ENCODE assay signal across 8 cellular contexts in the genomic region with DNA sequence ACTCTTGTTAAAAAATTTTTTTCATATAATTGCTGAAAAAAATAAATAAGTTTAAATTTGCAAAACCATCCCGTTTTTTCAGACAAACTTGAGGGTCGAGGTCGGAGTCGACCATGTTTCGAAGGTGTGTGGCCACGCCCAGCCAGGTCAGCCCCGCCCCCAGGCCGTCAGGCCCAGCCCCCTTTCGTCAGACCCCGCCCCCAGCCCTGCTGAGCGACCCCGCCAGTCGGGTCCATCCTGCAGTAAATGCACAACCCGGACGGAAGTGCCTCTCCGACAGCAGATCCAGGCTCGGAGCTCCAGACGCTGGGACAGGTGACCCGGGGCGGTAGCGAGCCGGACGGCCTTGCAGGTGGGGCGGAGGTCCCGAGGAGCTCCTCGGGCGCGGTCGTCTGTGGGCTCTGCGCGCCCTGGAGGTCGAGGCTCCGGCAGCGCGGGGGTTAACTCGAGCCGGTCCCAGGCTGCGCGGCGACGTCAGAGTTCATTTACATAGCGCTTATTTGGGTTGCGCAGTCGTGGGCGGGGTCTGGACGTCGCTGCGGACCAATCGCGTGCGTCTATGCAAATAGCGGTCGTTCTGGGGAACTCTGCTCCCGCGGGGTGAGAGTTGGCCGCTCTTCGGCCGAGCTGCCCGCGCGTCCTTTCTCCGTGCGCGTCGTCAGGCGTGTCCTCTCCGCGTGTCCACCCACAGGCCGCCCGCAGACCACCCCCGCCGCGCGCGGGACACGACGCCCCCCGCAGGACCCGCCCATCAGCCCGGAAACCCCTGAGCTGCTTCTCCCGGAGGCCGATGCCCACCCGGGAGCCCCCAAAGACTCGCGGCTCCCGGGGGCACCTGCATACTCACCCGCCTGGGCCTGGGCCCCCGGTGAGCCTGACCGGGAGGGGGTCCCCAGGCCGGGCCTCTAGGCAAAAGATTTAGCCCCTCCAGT. TPM values are rescaled to one million over a fixed set of nuclear protein-coding genes. Genes with fewer than 3 reads are reported as not detected.
A peak's percentile ranks its signal among the peaks of the same experiment; 100 is the strongest.
DNase-seq lines count a peak whose midpoint lies in the region; ATAC-seq and TF ChIP-seq lines count a peak whose summit lies in the region.

Gene OCEL1 (plus strand): TSS at position 225 of the 932 bp plus-strand sequence. CDS start 22 bp downstream, at position 247.

- H3K4me3 Mint-ChIP-seq in type B pancreatic cell = peak within 1 kb of the TSS; percentile 94

- H3K27ac Mint-ChIP-seq in type B pancreatic cell = peak within 1 kb of the TSS; percentile 94

- ATAC-seq in HG02870 (IDR thresholded peaks at IDR 0.05; ENCODE audit: unreplicated experiment) (peak; percentile 90), heart left ventricle (peak; percentile 96 to 98 (median 98))

- TF ChIP-seq POLR2A in heart left ventricle (IDR thresholded peaks at IDR 0.05) = peak in 1 of 2 donors; percentile 91

- in situ Hi-C loops in GM13977 (cut with MboI; ENCODE audit: low pct_unique_long_range_greater_than_20kb, low sequenced_read_pairs, unreplicated experiment) = no loop called here

- H3K4me1 ChIP-seq in heart left ventricle = peaks cover 0 to 16% (median 10%) of the 10 kb centered on the region in 12 donors

- intact Hi-C loops in heart left ventricle (cut with DNase I) = loop anchor here in 3 of 10 donors (2.0 to 10.0 kb wide), 3 partner anchors 21 to 151 kb away; partner anchors contain the start of genes HAUS8 (in 2 of the 3) and MYO9B (in 2 of the 3)

- H3K9me3 Mint-ChIP-seq in type B pancreatic cell = no peaks in the 10 kb centered on the region

- no peaks in the 10 kb centered on the region for H3K27me3 ChIP-seq in heart left ventricle

- no peaks in the 10 kb centered on the region for H3K9me3 ChIP-seq in heart left ventricle

- H3K36me3 ChIP-seq in heart left ventricle = peaks cover 0 to 26% (median 3%) of the 10 kb centered on the region in 9 donors

- DNase-seq in GM13977 (ENCODE audit: low spot score) = peak; percentile 96
- DNase-seq in NCI-H146 treated with DMSO at 0.1 percent for 48 hours (lab: John Stamatoyannopoulos, UW; ENCODE audit: unreplicated experiment) = peak; percentile 98
- peak; percentile 93 to 98 (median 96) for DNase-seq in T-helper 1 cell
- DNase-seq in heart left ventricle = peak; percentile 98 to 99 (median 99)
- DNase-seq in pons (ENCODE audit: low spot score) = peak; percentile 98
- DNase-seq in type B pancreatic cell (ENCODE audit: extremely low spot score, unreplicated experiment) = peak; percentile 96

- 0 to 1% (median 0%) methylated on average over 64 to 90 of the region's 90 CpGs for WGBS in adipose tissue, 3 donors
- WGBS in heart left ventricle, 4 donors = 0 to 1% (median 0%) methylated on average over 12 to 90 of the region's 90 CpGs

- peak within 1 kb of the TSS; percentile 32 for H3K27ac ChIP-seq in adipose tissue (ENCODE audit: low read depth, low read length)
- peak within 1 kb of the TSS; percentile 77 to 93 (median 88) for H3K27ac ChIP-seq in heart left ventricle

- H3K4me3 ChIP-seq in heart left ventricle = peak within 1 kb of the TSS; percentile 26 to 74 (median 67)

- no peaks in the 10 kb centered on the region for H3K4me1 Mint-ChIP-seq in type B pancreatic cell (ENCODE audit: unreplicated experiment)

- TF ChIP-seq CTCF in GM13977 (IDR thresholded peaks at IDR 0.05; ENCODE audit: extremely low read depth, insufficient read depth, missing control alignments) = no peak
- TF ChIP-seq CTCF in heart left ventricle (IDR thresholded peaks at IDR 0.05) = peak in 1 of 12 donors; percentile 8
- TF ChIP-seq CTCF in type B pancreatic cell (conservative IDR thresholded peaks at IDR 0.05) = no peak

- no peaks in the 10 kb centered on the region for H3K27me3 Mint-ChIP-seq in type B pancreatic cell

- H3K36me3 Mint-ChIP-seq in type B pancreatic cell = no peaks in the 10 kb centered on the region

RNA-seq across cellular contexts. Expression of gene OCEL1, which starts in this region (rescaled TPM):
- polyA plus RNA-seq in adipose tissue (10 to 100 TPM; 21.4 to 46.4 (median 30.6) TPM), heart left ventricle (10 to 100 TPM; 15.6 to 35.2 TPM)
- total RNA-seq in heart left ventricle (10 to 100 TPM in 6 of 9 donors, 1 to 10 TPM in 3; 8.7 to 27.2 (median 16.8) TPM), type B pancreatic cell (ENCODE audit: low replicate concordance) (19.2 and 23.8 TPM in 2 replicates)

Comparison
In these comparisons a context has a peak if more than half of its experiments do, and no peak if none do; other contexts are left out.
1. Peak in every context shown above with its lines: DNase-seq, ATAC-seq, H3K4me3 ChIP-seq and H3K27ac ChIP-seq.